Comparison of ENCODE assay signal across 16 cellular contexts in genomic region chr5:38367410-38367809, GRCh38.
A peak's percentile ranks its signal among the peaks of the same experiment; 100 is the strongest.
DNase-seq lines count a peak whose midpoint lies in the region; ATAC-seq and TF ChIP-seq lines count a peak whose summit lies in the region.
"Had no signal": no experiment of that assay in that cellular context is flagged by ENCODE, and none has a peak within 500 bp of the region (broad histone marks: within the 10 kb centered on the region; RNA-seq: fewer than 3 reads in every experiment).

No MANE protein-coding gene starts in this region.

- in situ Hi-C loops in gastrocnemius medialis (cut with MboI; ENCODE audit: low sequenced_read_pairs in 4 of 4): no loop called here

- H3K36me3 ChIP-seq in HUES64 (ENCODE audit: insufficient read depth, low read length) (no peaks in the 10 kb centered on the region), gastrocnemius medialis (no peaks in the 10 kb centered on the region)

- no peaks in the 10 kb centered on the region for H3K36me3 Mint-ChIP-seq in activated T-helper 17 cell treated with anti-CD3 and anti-CD28 coated beads, Interleukin-2, amount 50 U/mL, for 72 hours (ENCODE audit: low read depth)

- H3K27ac Mint-ChIP-seq in activated T-helper 17 cell treated with anti-CD3 and anti-CD28 coated beads, Interleukin-2, amount 50 U/mL, for 72 hours: no peak overlapping the region
- H3K27ac Mint-ChIP-seq: CD4-positive, alpha-beta T cell had no signal

- no peak for TF ChIP-seq CTCF in gastrocnemius medialis (IDR thresholded peaks at IDR 0.05 in 4 of 5, conservative IDR thresholded peaks at IDR 0.05 in 1 of 5)

- no peaks in the 10 kb centered on the region for H3K4me1 ChIP-seq in HUES64 (ENCODE audit: insufficient read depth, low read length)
- H3K4me1 ChIP-seq in gastrocnemius medialis: no peaks in the 10 kb centered on the region

- DNase-seq in RPMI7951 (ENCODE audit: low read depth) (peak; percentile 18), dermis blood vessel endothelial cell (peak; percentile 10), lung microvascular endothelial cell (ENCODE audit: low read depth in 2 of 2) (peak; percentile 2 to 4), gastrocnemius medialis (no peak), NCI-H82 (lab: John Stamatoyannopoulos, UW) (no peak), SW480 (ENCODE audit: low spot score) (no peak)
- DNase-seq: CD4-positive, alpha-beta T cell; COR-L47; DMS153; NCI-H1092 treated with DMSO at 0.1 percent for 48 hours; NCI-H2029 treated with DMSO at 0.1 percent for 48 hours; NCI-H446; NCI-H526; Right ventricle myocardium superior had no signal

- intact Hi-C loops in gastrocnemius medialis (cut with DNase I; ENCODE audit: low total_unique reads): no loop called here

- peaks cover 4% of the 10 kb centered on the region for H3K4me1 Mint-ChIP-seq in activated T-helper 17 cell treated with anti-CD3 and anti-CD28 coated beads, Interleukin-2, amount 50 U/mL, for 72 hours

- peak overlapping the region; percentile 49; the same call in 1 of the 2 replicates for H3K27ac ChIP-seq in HUES64 (ENCODE audit: low read depth, low read length)
- H3K27ac ChIP-seq in gastrocnemius medialis: peak overlapping the region in 2 of 4 donors; percentile 28 to 54

- no peaks in the 10 kb centered on the region for H3K9me3 Mint-ChIP-seq in activated T-helper 17 cell treated with anti-CD3 and anti-CD28 coated beads, Interleukin-2, amount 50 U/mL, for 72 hours
- H3K9me3 Mint-ChIP-seq: CD4-positive, alpha-beta T cell had no signal

- no peak for TF ChIP-seq POLR2A in gastrocnemius medialis (IDR thresholded peaks at IDR 0.05)

- H3K4me3 Mint-ChIP-seq in activated T-helper 17 cell treated with anti-CD3 and anti-CD28 coated beads, Interleukin-2, amount 50 U/mL, for 72 hours: no peak overlapping the region

- no peaks in the 10 kb centered on the region for H3K9me3 ChIP-seq in HUES64 (ENCODE audit: insufficient read depth, low read depth, low read length)
- no peaks in the 10 kb centered on the region for H3K9me3 ChIP-seq in gastrocnemius medialis

- H3K27me3 ChIP-seq in HUES64 (ENCODE audit: insufficient read depth, low read length) (no peaks in the 10 kb centered on the region), gastrocnemius medialis (no peaks in the 10 kb centered on the region)

- ATAC-seq in activated T-helper 17 cell treated with anti-CD3 and anti-CD28 coated beads, Interleukin-2, amount 50 U/mL, for 72 hours (replicated peaks): no peak
- no peak for ATAC-seq in gastrocnemius medialis

- no peaks in the 10 kb centered on the region for H3K27me3 Mint-ChIP-seq in activated T-helper 17 cell treated with anti-CD3 and anti-CD28 coated beads, Interleukin-2, amount 50 U/mL, for 72 hours

- WGBS in HUES64: 79% methylated on average over 3 of the region's 3 CpGs

- no peak overlapping the region for H3K9ac ChIP-seq in HUES64 (ENCODE audit: low read depth, low read length)

- H3K4me3 ChIP-seq in HUES64 (ENCODE audit: low read length): no peak overlapping the region
- H3K4me3 ChIP-seq in gastrocnemius medialis: no peak overlapping the region

Comparison
In these comparisons a context has a peak if more than half of its experiments do, and no peak if none do; other contexts are left out.
1. DNase-seq: peak in RPMI7951 (single experiment), dermis blood vessel endothelial cell (single experiment) and lung microvascular endothelial cell (2 of 2); none in gastrocnemius medialis (0 of 2), NCI-H82 (single experiment) and SW480 (single experiment).